ENCODE assay signal across 1 cellular context in genomic region chr9:93507780-93508179, GRCh38.
TF ChIP-seq lines count a peak whose summit lies in the region.

No MANE protein-coding gene starts in this region.

TF ChIP-seq in K562, 482 proteins besides CTCF, POLR2A, EP300 and RAD21:
- no peak for TF ChIP-seq ZC3H8 (IDR thresholded peaks at IDR 0.05)
- TF ChIP-seq ZNF511 (CRISPR knock-in tag; IDR thresholded peaks at IDR 0.05): no peak
- TF ChIP-seq ZNF280B (CRISPR knock-in tag; IDR thresholded peaks at IDR 0.05): no peak
- no peak for TF ChIP-seq SNAPC5 (CRISPR knock-in tag; IDR thresholded peaks at IDR 0.05)
- TF ChIP-seq ZBTB34 (CRISPR knock-in tag; IDR thresholded peaks at IDR 0.05): no peak
